Comparison of ENCODE assay signal across 8 cellular contexts in genomic region chr19:55461259-55461973, GRCh38. TPM values are rescaled to one million over a fixed set of nuclear protein-coding genes. Genes with fewer than 3 reads are reported as not detected.
DNase-seq lines count a peak whose midpoint lies in the region; ATAC-seq and TF ChIP-seq lines count a peak whose summit lies in the region.

ISOC2 (minus strand) TSS chr19:55461642; CDS start chr19:55456486, 5,156 bp downstream.

- peaks cover 5% of the 10 kb centered on the region for H3K36me3 ChIP-seq in BLaER1

- CTCF ChIA-PET in activated CD4-positive, alpha-beta T cell treated with anti-CD3 and anti-CD28 coated beads, Interleukin-2, amount 10 ng/mL, durations not matched to agents 7 days and 5 days (lab: Charles Lee) = interaction anchor here (0.5 to 1.7 kb wide), 5 partner anchors 8 to 708 kb away, joined by 3 to 9 read pairs (median 3); no protein-coding TSS in a partner anchor

- peak; percentile 90 for ATAC-seq in GM19328 (IDR thresholded peaks at IDR 0.05; ENCODE audit: unreplicated experiment)
- peak; percentile 91 for ATAC-seq in HG03520 (IDR thresholded peaks at IDR 0.05; ENCODE audit: unreplicated experiment)

- H3K4me2 ChIP-seq in BLaER1 = peak within 1 kb of the TSS; percentile 94

- H3K27me3 ChIP-seq in BLaER1 (no peaks in the 10 kb centered on the region), layer of hippocampus (ENCODE audit: control insufficient read depth, insufficient read depth, low read length) (no peaks in the 10 kb centered on the region)

- H4K20me1 ChIP-seq in BLaER1 = peaks cover 45% of the 10 kb centered on the region

- POLR2A ChIA-PET in activated CD4-positive, alpha-beta T cell treated with anti-CD3 and anti-CD28 coated beads, Interleukin-2, amount 10 ng/mL, durations not matched to agents 7 days and 5 days (lab: Charles Lee) = no interaction called here

- no peaks in the 10 kb centered on the region for H3K9me3 Mint-ChIP-seq in activated CD4-positive, alpha-beta T cell treated with anti-CD3 and anti-CD28 coated beads, Interleukin-2, amount 10 ng/mL, durations not matched to agents 7 days and 5 days

- peak within 1 kb of the TSS; percentile 85 for H3K27ac Mint-ChIP-seq in activated CD4-positive, alpha-beta T cell treated with anti-CD3 and anti-CD28 coated beads, Interleukin-2, amount 10 ng/mL, durations not matched to agents 7 days and 5 days

- H3K27me3 Mint-ChIP-seq in activated CD4-positive, alpha-beta T cell treated with anti-CD3 and anti-CD28 coated beads, Interleukin-2, amount 10 ng/mL, durations not matched to agents 7 days and 5 days = peaks cover 1% of the 10 kb centered on the region

- H3K9me3 ChIP-seq in BLaER1 = no peaks in the 10 kb centered on the region

- DNase-seq in NCI-H69 (lab: John Stamatoyannopoulos, UW) = peak; percentile 100
- DNase-seq in activated CD4-positive, alpha-beta T cell treated with anti-CD3 and anti-CD28 coated beads, Interleukin-2, amount 10 ng/mL, durations not matched to agents 7 days and 5 days = peak; percentile 100
- peak; percentile 100 for DNase-seq in coronary artery (ENCODE audit: low spot score)
- DNase-seq in stimulated activated CD4-positive, alpha-beta T cell treated with anti-CD3 and anti-CD28 coated beads, Interleukin-1b, Interleukin-23, amount 100 ng/mL, for 4 hours (ENCODE audit: low read depth in 2 of 2) = peak; percentile 100

- H3K36me3 Mint-ChIP-seq in activated CD4-positive, alpha-beta T cell treated with anti-CD3 and anti-CD28 coated beads, Interleukin-2, amount 10 ng/mL, durations not matched to agents 7 days and 5 days (ENCODE audit: low read depth) = no peaks in the 10 kb centered on the region

- H3K4me3 Mint-ChIP-seq in activated CD4-positive, alpha-beta T cell treated with anti-CD3 and anti-CD28 coated beads, Interleukin-2, amount 10 ng/mL, durations not matched to agents 7 days and 5 days = peak within 1 kb of the TSS; percentile 75

- H3K9ac ChIP-seq in BLaER1 = peak within 1 kb of the TSS; percentile 94

- peaks cover 61% of the 10 kb centered on the region for H3K4me1 ChIP-seq in BLaER1

- H3K27ac ChIP-seq in BLaER1 = peak within 1 kb of the TSS; percentile 96
- peak within 1 kb of the TSS; percentile 78 to 96 for H3K27ac ChIP-seq in coronary artery
- peak within 1 kb of the TSS; percentile 73 for H3K27ac ChIP-seq in layer of hippocampus (ENCODE audit: low read depth, low read length)

- H3K4me1 Mint-ChIP-seq in activated CD4-positive, alpha-beta T cell treated with anti-CD3 and anti-CD28 coated beads, Interleukin-2, amount 10 ng/mL, durations not matched to agents 7 days and 5 days = peaks cover 25% of the 10 kb centered on the region

- TF ChIP-seq CTCF in coronary artery (IDR thresholded peaks at IDR 0.05) = no peak

- H3K4me3 ChIP-seq in BLaER1 (peak within 1 kb of the TSS; percentile 92), coronary artery (peak within 1 kb of the TSS; percentile 85)

RNA-seq across cellular contexts. Expression of gene ISOC2, which starts in this region (rescaled TPM):
- 10 to 100 TPM; 18.9 to 20.7 TPM for total RNA-seq in activated CD4-positive, alpha-beta T cell treated with anti-CD3 and anti-CD28 coated beads, Interleukin-2, amount 10 ng/mL, durations not matched to agents 7 days and 5 days

Comparison
In these comparisons a context has a peak if more than half of its experiments do, and no peak if none do; other contexts are left out.
1. Peak in every context shown above with its lines: DNase-seq, ATAC-seq, H3K4me3 ChIP-seq and H3K27ac ChIP-seq.